In genomic region chr10:102917314-102917961, GRCh38 we compare ENCODE assay signal across 8 cellular contexts. TPM values are rescaled to one million over a fixed set of nuclear protein-coding genes. Genes with fewer than 3 reads are reported as not detected.
DNase-seq lines count a peak whose midpoint lies in the region; TF ChIP-seq lines count a peak whose summit lies in the region.

No MANE protein-coding gene starts in this region.

- H3K27me3 ChIP-seq in neural progenitor cell: peaks cover 25% of the 10 kb centered on the region

- H3F3A ChIP-seq in neural progenitor cell (ENCODE audit: low read depth): peaks cover 12% of the 10 kb centered on the region

- peaks cover 6% of the 10 kb centered on the region for H3K36me3 Mint-ChIP-seq in neural progenitor cell
- H3K36me3 Mint-ChIP-seq in stimulated activated naive CD8-positive, alpha-beta T cell treated with anti-CD3 and anti-CD28 coated beads, Interleukin-15, Interleukin-2, amounts not matched to agents 100 ng/mL and 50 ng/mL, for 24 hours (ENCODE audit: low read depth): no peaks in the 10 kb centered on the region

- peaks cover 27% of the 10 kb centered on the region for H3K4me1 Mint-ChIP-seq in neural progenitor cell
- peaks cover 45% of the 10 kb centered on the region for H3K4me1 Mint-ChIP-seq in stimulated activated naive CD8-positive, alpha-beta T cell treated with anti-CD3 and anti-CD28 coated beads, Interleukin-15, Interleukin-2, amounts not matched to agents 100 ng/mL and 50 ng/mL, for 24 hours (ENCODE audit: low read depth)

- H3K9me3 Mint-ChIP-seq in neural progenitor cell: peaks cover 3% of the 10 kb centered on the region
- no peaks in the 10 kb centered on the region for H3K9me3 Mint-ChIP-seq in stimulated activated naive CD8-positive, alpha-beta T cell treated with anti-CD3 and anti-CD28 coated beads, Interleukin-15, Interleukin-2, amounts not matched to agents 100 ng/mL and 50 ng/mL, for 24 hours

- H4K20me1 ChIP-seq in neural progenitor cell (ENCODE audit: low read depth): peaks cover 30% of the 10 kb centered on the region

- H3K36me3 ChIP-seq in neural progenitor cell: no peaks in the 10 kb centered on the region

- peak overlapping the region; percentile 82 for H2AFZ ChIP-seq in neural progenitor cell (replicated peaks)

- H3K9me3 ChIP-seq in neural progenitor cell (ENCODE audit: low read depth): no peaks in the 10 kb centered on the region

- H3K27ac ChIP-seq in neural progenitor cell: peak overlapping the region; percentile 82

- TF ChIP-seq CTCF in GM20000 (IDR thresholded peaks at IDR 0.05; ENCODE audit: extremely low read depth, missing control alignments) (peak; percentile 99), foreskin fibroblast (IDR thresholded peaks at IDR 0.05; ENCODE audit: low read depth, low read length) (peak; percentile 94), neural progenitor cell (IDR thresholded peaks at IDR 0.05) (peak; percentile 97)

- H3K4me3 Mint-ChIP-seq in neural progenitor cell: peak overlapping the region; percentile 94
- H3K4me3 Mint-ChIP-seq in stimulated activated naive CD8-positive, alpha-beta T cell treated with anti-CD3 and anti-CD28 coated beads, Interleukin-15, Interleukin-2, amounts not matched to agents 100 ng/mL and 50 ng/mL, for 24 hours: peak overlapping the region; percentile 90

- H3K27me3 Mint-ChIP-seq in neural progenitor cell (ENCODE audit: insufficient read depth, low read depth): peaks cover 14% of the 10 kb centered on the region
- H3K27me3 Mint-ChIP-seq in stimulated activated naive CD8-positive, alpha-beta T cell treated with anti-CD3 and anti-CD28 coated beads, Interleukin-15, Interleukin-2, amounts not matched to agents 100 ng/mL and 50 ng/mL, for 24 hours: peaks cover 23% of the 10 kb centered on the region

- DNase-seq in CMK (ENCODE audit: low read depth) (peak; percentile 60), GM20000 (ENCODE audit: low spot score) (peak; percentile 80), HPDE6-E6E7 (ENCODE audit: extremely low spot score) (peak; percentile 47), RPMI7951 (ENCODE audit: low read depth) (peak; percentile 59), foreskin fibroblast (peak; percentile 40 to 84), neural progenitor cell (ENCODE audit: low spot score) (peak; percentile 95)
- DNase-seq in activated effector memory CD4-positive, alpha-beta T cell treated with anti-CD3 and anti-CD28 coated beads, Interleukin-2, amount 50 U/mL, for 16 hours: peak; percentile 94

- H3K79me2 ChIP-seq in neural progenitor cell (ENCODE audit: low read depth): peaks cover 35% of the 10 kb centered on the region

- H3K4me1 ChIP-seq in neural progenitor cell: peaks cover 20% of the 10 kb centered on the region

- H3K4me3 ChIP-seq in foreskin fibroblast (ENCODE audit: low read depth in 1 of 2, low read length in 2 of 2) (peak overlapping the region; percentile 74 to 93), neural progenitor cell (peak overlapping the region; percentile 94)

- peak overlapping the region; percentile 78 for H3K4me2 ChIP-seq in neural progenitor cell

- no peak overlapping the region for H3K9ac ChIP-seq in neural progenitor cell

- no peak overlapping the region for H3K27ac Mint-ChIP-seq in neural progenitor cell
- peak overlapping the region; percentile 91 for H3K27ac Mint-ChIP-seq in stimulated activated naive CD8-positive, alpha-beta T cell treated with anti-CD3 and anti-CD28 coated beads, Interleukin-15, Interleukin-2, amounts not matched to agents 100 ng/mL and 50 ng/mL, for 24 hours

RNA-seq across cellular contexts. Expression of gene CNNM2, which starts 0.7 kb away (rescaled TPM):
- total RNA-seq in RPMI7951 (2014; rRNA removed; shearing (Covaris generic)): 4.1 and 4.3 TPM in 2 replicates
- 11.4 and 20.2 TPM in 2 replicates for total RNA-seq in neural progenitor cell (ENCODE audit: low replicate concordance)

RNA-seq across cellular contexts. Expression of gene AS3MT, which starts 48.2 kb away (rescaled TPM):
- 1.3 and 1.9 TPM in 2 replicates for total RNA-seq in RPMI7951 (2014; rRNA removed; shearing (Covaris generic))
- total RNA-seq in neural progenitor cell (ENCODE audit: low replicate concordance): 33.3 and 40.3 TPM in 2 replicates

Comparison
In these comparisons a context has a peak if more than half of its experiments do, and no peak if none do; other contexts are left out.
1. Peak in every context shown above with its lines: DNase-seq, H3K4me3 ChIP-seq and H3K27ac ChIP-seq.
2. RNA of gene AS3MT, which starts 48.2 kb away (total RNA-seq): 33.3 to 40.3 TPM in neural progenitor cell; 1.3 to 1.9 TPM in RPMI7951; every median in the first group is over 10 times any median in the second.